ENCODE assay signal across 8 cellular contexts in the genomic region with DNA sequence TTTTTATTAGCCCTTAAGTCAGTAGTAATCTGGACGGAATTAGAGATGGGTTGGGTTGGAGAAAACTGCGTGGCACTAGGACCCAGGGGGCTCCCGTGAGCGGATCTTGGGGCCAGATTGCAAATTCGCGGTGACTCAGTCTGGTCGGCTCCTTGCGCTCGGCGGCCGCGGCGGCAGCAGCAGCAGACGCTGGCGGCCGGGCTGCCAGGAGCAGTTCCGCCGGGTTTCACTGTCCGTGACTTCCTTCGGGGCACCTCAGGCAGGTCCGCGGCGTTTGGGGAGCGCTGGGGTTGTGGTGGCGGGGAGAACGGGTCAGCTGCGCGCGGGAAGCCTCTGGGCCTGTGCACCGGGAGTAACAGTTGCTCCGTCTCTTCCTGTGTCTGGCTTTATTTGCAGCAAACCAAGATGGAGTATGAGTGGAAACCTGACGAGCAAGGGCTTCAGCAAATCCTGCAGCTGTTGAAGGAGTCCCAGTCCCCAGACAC. TPM values are rescaled to one million over a fixed set of nuclear protein-coding genes. Genes with fewer than 3 reads are reported as not detected.
DNase-seq lines count a peak whose midpoint lies in the region; ATAC-seq and TF ChIP-seq lines count a peak whose summit lies in the region.

No MANE protein-coding gene starts in this region.

- H3K4me1 ChIP-seq in Peyer's patch, result peaks cover 0 to 37% (median 4%) of the 10 kb centered on the region in 4 donors

- H3K9me3 Mint-ChIP-seq in IgD-negative memory B cell, result no peaks in the 10 kb centered on the region
- no peaks in the 10 kb centered on the region for H3K9me3 Mint-ChIP-seq in activated T-helper 1 cell treated with anti-CD3 and anti-CD28 coated beads, Interleukin-12 subunit alpha, Interleukin-12 subunit beta, Interleukin-2, Interleukin-4 antibody, amounts not matched to agents 30 ng/mL and 10 ng/mL and 1 ng/mL, durations not matched to agents 14 hours and 24 hours and 36 hours
- peaks cover 0 to 1% (median 0%) of the 10 kb centered on the region in 7 donors for H3K9me3 Mint-ChIP-seq in naive B cell
- no peaks in the 10 kb centered on the region for H3K9me3 Mint-ChIP-seq in stimulated activated effector memory CD8-positive, alpha-beta T cell treated with anti-CD3 and anti-CD28 coated beads, Interleukin-12 subunit alpha, Interleukin-12 subunit beta, amount 100 ng/mL, for 72 hours

- peak; percentile 94 for DNase-seq in DMS53 (lab: John Stamatoyannopoulos, UW)
- peak; percentile 90 to 96 (median 92) for DNase-seq in Peyer's patch
- peak; percentile 80 for DNase-seq in activated T-helper 1 cell treated with anti-CD3 and anti-CD28 coated beads, Interleukin-12 subunit alpha, Interleukin-12 subunit beta, Interleukin-2, Interleukin-4 antibody, amounts not matched to agents 30 ng/mL and 10 ng/mL and 1 ng/mL, durations not matched to agents 14 hours and 24 hours and 36 hours (ENCODE audit: low spot score)
- DNase-seq in fibroblast of gingiva (ENCODE audit: low read depth), result peak; percentile 91
- peak; percentile 85 for DNase-seq in naive B cell
- peak; percentile 74 to 91 for DNase-seq in stimulated activated effector memory CD8-positive, alpha-beta T cell treated with anti-CD3 and anti-CD28 coated beads, Interleukin-12 subunit alpha, Interleukin-12 subunit beta, amount 100 ng/mL, for 72 hours (ENCODE audit: low spot score in 2 of 2)

- peaks cover 36 to 41% (median 40%) of the 10 kb centered on the region in 3 donors for H3K4me1 Mint-ChIP-seq in IgD-negative memory B cell
- peaks cover 44% of the 10 kb centered on the region for H3K4me1 Mint-ChIP-seq in activated T-helper 1 cell treated with anti-CD3 and anti-CD28 coated beads, Interleukin-12 subunit alpha, Interleukin-12 subunit beta, Interleukin-2, Interleukin-4 antibody, amounts not matched to agents 30 ng/mL and 10 ng/mL and 1 ng/mL, durations not matched to agents 14 hours and 24 hours and 36 hours (ENCODE audit: low read depth)
- H3K4me1 Mint-ChIP-seq in naive B cell, result peaks cover 23 to 59% (median 56%) of the 10 kb centered on the region in 3 donors
- peaks cover 21% of the 10 kb centered on the region for H3K4me1 Mint-ChIP-seq in stimulated activated effector memory CD8-positive, alpha-beta T cell treated with anti-CD3 and anti-CD28 coated beads, Interleukin-12 subunit alpha, Interleukin-12 subunit beta, amount 100 ng/mL, for 72 hours

- ATAC-seq in GM21529 (IDR thresholded peaks at IDR 0.05; ENCODE audit: unreplicated experiment) (peak; percentile 83), naive B cell (ENCODE audit: low read depth in 2 of 2) (peak; percentile 79 to 81)
- peak; percentile 93 for ATAC-seq in stimulated activated effector memory CD8-positive, alpha-beta T cell treated with anti-CD3 and anti-CD28 coated beads, Interleukin-12 subunit alpha, Interleukin-12 subunit beta, amount 100 ng/mL, for 72 hours

- TF ChIP-seq POLR2A in Peyer's patch (IDR thresholded peaks at IDR 0.05), result peak; percentile 87 to 94

- H3K36me3 ChIP-seq in Peyer's patch, result peaks cover 0 to 4% (median 0%) of the 10 kb centered on the region in 3 donors

- intact Hi-C loops in activated T-helper 1 cell treated with anti-CD3 and anti-CD28 coated beads, Interleukin-12 subunit alpha, Interleukin-12 subunit beta, Interleukin-2, Interleukin-4 antibody, amounts not matched to agents 30 ng/mL and 10 ng/mL and 1 ng/mL, durations not matched to agents 14 hours and 24 hours and 36 hours (cut with micrococcal nuclease), result loop anchor here (1.0 to 2.0 kb wide), 5 partner anchors 32 to 717 kb away; partner anchors contain the start of genes ANKRA2, TNPO1 and UTP15

- H3K9me3 ChIP-seq in Peyer's patch, result no peaks in the 10 kb centered on the region

- H3K27me3 Mint-ChIP-seq in IgD-negative memory B cell, result no peaks in the 10 kb centered on the region
- peaks cover 7% of the 10 kb centered on the region for H3K27me3 Mint-ChIP-seq in activated T-helper 1 cell treated with anti-CD3 and anti-CD28 coated beads, Interleukin-12 subunit alpha, Interleukin-12 subunit beta, Interleukin-2, Interleukin-4 antibody, amounts not matched to agents 30 ng/mL and 10 ng/mL and 1 ng/mL, durations not matched to agents 14 hours and 24 hours and 36 hours (ENCODE audit: insufficient read depth)
- no peaks in the 10 kb centered on the region for H3K27me3 Mint-ChIP-seq in naive B cell

- H3K27ac Mint-ChIP-seq in IgD-negative memory B cell, result peak overlapping the region; percentile 91 to 99 (median 98)
- peak overlapping the region; percentile 99 for H3K27ac Mint-ChIP-seq in activated T-helper 1 cell treated with anti-CD3 and anti-CD28 coated beads, Interleukin-12 subunit alpha, Interleukin-12 subunit beta, Interleukin-2, Interleukin-4 antibody, amounts not matched to agents 30 ng/mL and 10 ng/mL and 1 ng/mL, durations not matched to agents 14 hours and 24 hours and 36 hours
- peak overlapping the region; percentile 93 to 98 (median 96) for H3K27ac Mint-ChIP-seq in naive B cell
- H3K27ac Mint-ChIP-seq in stimulated activated effector memory CD8-positive, alpha-beta T cell treated with anti-CD3 and anti-CD28 coated beads, Interleukin-12 subunit alpha, Interleukin-12 subunit beta, amount 100 ng/mL, for 72 hours, result peak overlapping the region; percentile 97

- TF ChIP-seq CTCF in Peyer's patch (IDR thresholded peaks at IDR 0.05), result peak in 2 of 6 experiments; percentile 22 to 40

- peak overlapping the region; percentile 84 to 96 (median 90) for H3K27ac ChIP-seq in Peyer's patch

- peak overlapping the region; percentile 62 to 94 (median 93) for H3K4me3 ChIP-seq in Peyer's patch

- no peaks in the 10 kb centered on the region for H3K36me3 Mint-ChIP-seq in IgD-negative memory B cell
- H3K36me3 Mint-ChIP-seq in activated T-helper 1 cell treated with anti-CD3 and anti-CD28 coated beads, Interleukin-12 subunit alpha, Interleukin-12 subunit beta, Interleukin-2, Interleukin-4 antibody, amounts not matched to agents 30 ng/mL and 10 ng/mL and 1 ng/mL, durations not matched to agents 14 hours and 24 hours and 36 hours (ENCODE audit: low read depth), result peaks cover 15% of the 10 kb centered on the region
- no peaks in the 10 kb centered on the region for H3K36me3 Mint-ChIP-seq in naive B cell
- peaks cover 49% of the 10 kb centered on the region for H3K36me3 Mint-ChIP-seq in stimulated activated effector memory CD8-positive, alpha-beta T cell treated with anti-CD3 and anti-CD28 coated beads, Interleukin-12 subunit alpha, Interleukin-12 subunit beta, amount 100 ng/mL, for 72 hours

- peak overlapping the region; percentile 95 to 100 (median 99) for H3K4me3 Mint-ChIP-seq in IgD-negative memory B cell
- peak overlapping the region; percentile 96 for H3K4me3 Mint-ChIP-seq in activated T-helper 1 cell treated with anti-CD3 and anti-CD28 coated beads, Interleukin-12 subunit alpha, Interleukin-12 subunit beta, Interleukin-2, Interleukin-4 antibody, amounts not matched to agents 30 ng/mL and 10 ng/mL and 1 ng/mL, durations not matched to agents 14 hours and 24 hours and 36 hours
- peak overlapping the region; percentile 95 to 99 (median 98) for H3K4me3 Mint-ChIP-seq in naive B cell
- peak overlapping the region; percentile 93 for H3K4me3 Mint-ChIP-seq in stimulated activated effector memory CD8-positive, alpha-beta T cell treated with anti-CD3 and anti-CD28 coated beads, Interleukin-12 subunit alpha, Interleukin-12 subunit beta, amount 100 ng/mL, for 72 hours

- H3K27me3 ChIP-seq in Peyer's patch, result no peaks in the 10 kb centered on the region

RNA-seq across cellular contexts. Expression of gene TNPO1, which starts 31.6 kb away (rescaled TPM):
- polyA plus RNA-seq in IgD-negative memory B cell (40.9 TPM), naive B cell (ENCODE audit: low read depth in 6 of 6) (10 to 100 TPM; 33.3 to 65.1 (median 63.8) TPM)
- 100 to 1,000 TPM in 1 of 4 donors, 10 to 100 TPM in 3; 73.1 to 241 (median 76.8) TPM for total RNA-seq in Peyer's patch
- 133 and 142 TPM in 2 replicates for total RNA-seq in activated T-helper 1 cell treated with anti-CD3 and anti-CD28 coated beads, Interleukin-12 subunit alpha, Interleukin-12 subunit beta, Interleukin-2, Interleukin-4 antibody, amounts not matched to agents 30 ng/mL and 10 ng/mL and 1 ng/mL, durations not matched to agents 14 hours and 24 hours and 36 hours

Comparison
In these comparisons a context has a peak if more than half of its experiments do, and no peak if none do; other contexts are left out.
1. Peak in every context shown above with its lines: DNase-seq, ATAC-seq, H3K4me3 ChIP-seq and H3K27ac ChIP-seq.